In the genomic region with DNA sequence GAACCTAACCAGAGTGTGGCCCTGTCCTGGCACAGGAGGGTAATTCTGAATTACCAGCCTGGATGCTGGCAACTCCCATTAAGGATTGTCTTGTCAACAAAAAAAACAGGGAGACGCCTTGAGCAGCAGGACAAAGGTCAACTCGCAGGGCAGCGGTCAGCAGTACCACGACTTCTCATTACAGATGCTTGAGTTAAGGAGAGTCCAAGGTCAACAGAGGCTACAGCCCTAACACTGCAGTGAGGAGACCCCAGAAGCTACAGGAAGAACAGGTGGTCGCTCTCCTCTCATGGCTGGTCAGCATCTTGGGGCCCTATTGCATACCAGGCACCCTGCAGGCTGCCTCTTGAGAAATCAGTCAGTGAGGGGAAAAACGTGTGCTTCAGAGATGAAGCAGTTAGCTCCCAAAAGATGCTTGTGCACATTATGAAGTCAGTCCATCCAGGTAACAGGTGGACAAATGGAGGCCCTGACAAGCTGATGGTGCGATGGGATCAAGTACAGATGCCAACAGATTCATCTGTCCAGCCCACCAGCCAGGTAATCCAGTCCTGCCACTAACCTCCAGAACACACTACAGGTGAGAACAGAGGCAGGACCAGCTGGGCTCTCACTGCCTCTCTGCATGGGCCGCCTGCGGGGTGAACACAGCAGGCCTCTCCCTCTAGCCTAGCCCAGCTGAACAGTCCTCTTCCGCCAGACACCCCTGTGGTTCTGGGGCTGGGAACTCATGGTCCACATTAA, we compare ENCODE assay signal across 1 cellular context.
A peak's percentile ranks its signal among the peaks of the same experiment; 100 is the strongest.
TF ChIP-seq lines count a peak whose summit lies in the region.

No MANE protein-coding gene starts in this region.

TF ChIP-seq in GM12878, 131 proteins besides CTCF, POLR2A, EP300 and RAD21:
- TF ChIP-seq TAF1 (IDR thresholded peaks at IDR 0.05; ENCODE audit: borderline replicate concordance, low read depth, low read length) (no peak), BCL11A (IDR thresholded peaks at IDR 0.05; ENCODE audit: low read depth, low read length) (no peak), POLR2AphosphoS5 (IDR thresholded peaks at IDR 0.05; ENCODE audit: low read length) (peak; percentile 51)
TF ChIP-seq in GM12878: peak in this region for 1.
